In the genomic region with DNA sequence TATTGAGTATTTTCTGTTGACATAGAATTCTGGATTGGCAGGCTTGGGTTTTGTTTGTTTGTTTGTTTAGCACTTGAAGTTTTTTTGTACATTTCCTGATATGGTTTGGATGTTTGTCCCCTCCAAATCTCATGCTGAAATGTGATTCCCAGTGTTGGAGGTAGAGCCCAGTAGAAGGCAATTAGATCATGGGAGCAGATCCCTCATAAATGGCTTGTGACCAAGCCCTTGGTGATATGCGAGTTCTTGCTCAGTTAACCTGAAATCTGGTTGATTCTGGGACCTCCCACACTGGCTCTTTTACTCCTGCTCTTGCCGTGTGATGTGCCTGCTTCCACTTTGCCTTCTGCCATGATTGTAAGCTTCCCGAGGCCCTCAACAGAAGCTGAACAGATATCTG, we compare ENCODE assay signal across 14 cellular contexts.
"Had no signal": no experiment of that assay in that cellular context is flagged by ENCODE, and none has a peak within 500 bp of the region (broad histone marks: within the 10 kb centered on the region; RNA-seq: fewer than 3 reads in every experiment).

No MANE protein-coding gene starts in this region.

- H3K27me3 Mint-ChIP-seq: activated CD4-positive, alpha-beta T cell treated with anti-CD3 and anti-CD28 coated beads, Interleukin-2, amount 10 ng/mL, durations not matched to agents 7 days and 5 days; activated naive CD4-positive, alpha-beta T cell treated with anti-CD3 and anti-CD28 coated beads, Interleukin-2, amount 50 U/mL, for 24 hours had no signal

- H3K27ac Mint-ChIP-seq: activated CD4-positive, alpha-beta T cell treated with anti-CD3 and anti-CD28 coated beads, Interleukin-2, amount 10 ng/mL, durations not matched to agents 7 days and 5 days; activated naive CD4-positive, alpha-beta T cell treated with anti-CD3 and anti-CD28 coated beads, Interleukin-2, amount 50 U/mL, for 24 hours; neural progenitor cell had no signal

- H3K4me2 ChIP-seq: neural progenitor cell had no signal

- ATAC-seq: gastroesophageal sphincter had no signal

- DNase-seq: activated CD4-positive, alpha-beta T cell treated with anti-CD3 and anti-CD28 coated beads, Interleukin-2, amount 10 ng/mL, durations not matched to agents 7 days and 5 days; activated CD4-positive, CD25-positive, alpha-beta regulatory T cell; activated effector memory CD4-positive, alpha-beta T cell treated with Interleukin-2 at 50 U/mL for 16 hours; activated T-cell treated with anti-CD3 and anti-CD28 coated beads for 4 hours; caudate nucleus; effector CD8-positive, alpha-beta T cell; ovary; stimulated activated CD4-positive, alpha-beta T cell treated with anti-CD3 and anti-CD28 coated beads, Interleukin-12 subunit alpha, Interleukin-12 subunit beta, amount 100 ng/mL, for 4 hours; stimulated activated naive CD4-positive, alpha-beta T cell treated with Interleukin-2 at 50 U/mL for 16 hours; upper lobe of left lung had no signal

- H3K4me1 Mint-ChIP-seq: neural progenitor cell had no signal

- H3K9ac ChIP-seq: neural progenitor cell had no signal

- H2AFZ ChIP-seq: neural progenitor cell had no signal

- H3K27me3 ChIP-seq: gastroesophageal sphincter, neural progenitor cell, ovary, upper lobe of left lung had no signal

- H3K4me1 ChIP-seq: gastroesophageal sphincter had no signal

- H3K36me3 ChIP-seq: gastroesophageal sphincter, neural progenitor cell, ovary, upper lobe of left lung had no signal

- H3K4me3 Mint-ChIP-seq: activated CD4-positive, alpha-beta T cell treated with anti-CD3 and anti-CD28 coated beads, Interleukin-2, amount 10 ng/mL, durations not matched to agents 7 days and 5 days; activated naive CD4-positive, alpha-beta T cell treated with anti-CD3 and anti-CD28 coated beads, Interleukin-2, amount 50 U/mL, for 24 hours; neural progenitor cell had no signal

- H3K4me3 ChIP-seq: coronary artery, gastroesophageal sphincter, neural progenitor cell, ovary, upper lobe of left lung had no signal

- H3K27ac ChIP-seq: coronary artery, gastroesophageal sphincter, neural progenitor cell, ovary, upper lobe of left lung had no signal

- H3K9me3 ChIP-seq: gastroesophageal sphincter, ovary had no signal
